25 cellular contexts compared by ENCODE assay signal in the genomic region with DNA sequence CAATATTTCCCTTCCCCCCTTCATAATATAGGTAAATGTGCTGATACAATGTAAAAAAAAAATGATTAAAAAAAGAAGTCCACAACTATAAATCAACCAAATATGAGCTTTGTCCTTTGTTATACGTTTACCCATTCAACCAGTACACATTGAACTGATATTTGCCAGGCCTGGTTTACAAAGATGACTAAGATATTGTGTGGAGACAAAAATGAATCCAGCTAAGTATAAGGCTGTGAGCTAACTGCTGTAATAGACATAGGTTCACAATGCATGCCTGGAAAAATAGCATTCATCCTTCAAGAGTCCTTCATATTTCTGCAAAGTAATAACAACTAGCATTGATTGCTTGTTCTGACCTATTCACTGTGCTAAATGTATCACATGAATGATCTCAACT. TPM values are rescaled to one million over a fixed set of nuclear protein-coding genes. Genes with fewer than 3 reads are reported as not detected.
DNase-seq lines count a peak whose midpoint lies in the region; ATAC-seq and TF ChIP-seq lines count a peak whose summit lies in the region.
"Had no signal": no experiment of that assay in that cellular context is flagged by ENCODE, and none has a peak within 500 bp of the region (broad histone marks: within the 10 kb centered on the region; RNA-seq: fewer than 3 reads in every experiment).

No MANE protein-coding gene starts in this region.

- H3K27ac Mint-ChIP-seq in activated naive CD4-positive, alpha-beta T cell treated with anti-CD3 and anti-CD28 coated beads, Interleukin-2, amount 10 ng/mL, durations not matched to agents 7 days and 5 days: peak overlapping the region; percentile 98
- H3K27ac Mint-ChIP-seq in activated naive CD4-positive, alpha-beta T cell treated with anti-CD3 and anti-CD28 coated beads, Interleukin-2, amount 50 U/mL, for 72 hours: no peak overlapping the region
- H3K27ac Mint-ChIP-seq: CD14-positive monocyte had no signal

- no peak overlapping the region for H3K27ac ChIP-seq in uterus
- H3K27ac ChIP-seq: SJCRH30 had no signal

- H3K27me3 ChIP-seq in uterus (no peaks in the 10 kb centered on the region), HAP-1 (ENCODE audit: low read depth) (no peaks in the 10 kb centered on the region)
- H3K27me3 ChIP-seq: BE2C, SJCRH30 had no signal

- no peak for DNase-seq in activated naive CD4-positive, alpha-beta T cell treated with anti-CD3 and anti-CD28 coated beads, Interleukin-2, amount 10 ng/mL, durations not matched to agents 7 days and 5 days
- DNase-seq in activated naive CD4-positive, alpha-beta T cell treated with anti-CD3 and anti-CD28 coated beads, Interleukin-2, amount 50 U/mL, for 72 hours (ENCODE audit: low spot score in 2 of 2): no peak
- peak; percentile 17 for DNase-seq in fibroblast of peridontal ligament (ENCODE audit: extremely low read depth)
- no peak for DNase-seq in NCI-H345 (lab: John Stamatoyannopoulos, UW)
- DNase-seq in uterus: no peak
- no peak for DNase-seq in HAP-1 (ENCODE audit: low spot score in 2 of 2)
- DNase-seq: 8988T, ACHN, BE2C, GOT3, HCEC 1CT, KBM-7, MV-4-11, NCI-H1105, NCI-H1436 treated with DMSO at 0.1 percent for 48 hours, NCI-H1930, NCI-H2107, NCI-H510A, NCI-H69, SJCRH30 had no signal

- intact Hi-C loops in uterus (cut with DNase I; ENCODE audit: low total_unique reads): no loop called here

- H3K9me3 Mint-ChIP-seq in activated naive CD4-positive, alpha-beta T cell treated with anti-CD3 and anti-CD28 coated beads, Interleukin-2, amount 10 ng/mL, durations not matched to agents 7 days and 5 days: peaks cover 21% of the 10 kb centered on the region
- H3K9me3 Mint-ChIP-seq in activated naive CD4-positive, alpha-beta T cell treated with anti-CD3 and anti-CD28 coated beads, Interleukin-2, amount 50 U/mL, for 72 hours: peaks cover 8 to 14% of the 10 kb centered on the region in 2 donors

- TF ChIP-seq CTCF in uterus (IDR thresholded peaks at IDR 0.05): no peak

- peaks cover 14% of the 10 kb centered on the region for H3K36me3 Mint-ChIP-seq in activated naive CD4-positive, alpha-beta T cell treated with anti-CD3 and anti-CD28 coated beads, Interleukin-2, amount 10 ng/mL, durations not matched to agents 7 days and 5 days
- H3K36me3 Mint-ChIP-seq in activated naive CD4-positive, alpha-beta T cell treated with anti-CD3 and anti-CD28 coated beads, Interleukin-2, amount 50 U/mL, for 72 hours: peaks cover 5 to 18% of the 10 kb centered on the region in 2 donors
- H3K36me3 Mint-ChIP-seq: CD14-positive monocyte had no signal

- no peak overlapping the region for H3K4me3 ChIP-seq in uterus
- H3K4me3 ChIP-seq in HAP-1: no peak overlapping the region
- H3K4me3 ChIP-seq: GM12878, SJCRH30 had no signal

- in situ Hi-C loops in HAP-1 (cut with MboI; ENCODE audit: low sequenced_read_pairs): loop anchor here (25.0 kb wide), 1 partner anchor 1296 kb away; no protein-coding TSS in a partner anchor

- H3K27me3 Mint-ChIP-seq in activated naive CD4-positive, alpha-beta T cell treated with anti-CD3 and anti-CD28 coated beads, Interleukin-2, amount 10 ng/mL, durations not matched to agents 7 days and 5 days: no peaks in the 10 kb centered on the region

- CTCF ChIA-PET in activated naive CD4-positive, alpha-beta T cell treated with anti-CD3 and anti-CD28 coated beads, Interleukin-2, amount 10 ng/mL, durations not matched to agents 7 days and 5 days (lab: Charles Lee): no interaction called here

- H3K36me3 ChIP-seq in uterus: no peaks in the 10 kb centered on the region
- no peaks in the 10 kb centered on the region for H3K36me3 ChIP-seq in HAP-1 (replicated peaks)
- H3K36me3 ChIP-seq: BE2C, SJCRH30 had no signal

- H3K4me1 ChIP-seq in uterus (no peaks in the 10 kb centered on the region), HAP-1 (no peaks in the 10 kb centered on the region)
- H3K4me1 ChIP-seq: BE2C, SJCRH30 had no signal

- no peak for TF ChIP-seq POLR2A in uterus (IDR thresholded peaks at IDR 0.05)

- no peaks in the 10 kb centered on the region for H3K9me3 ChIP-seq in uterus
- H3K9me3 ChIP-seq in HAP-1: no peaks in the 10 kb centered on the region
- H3K9me3 ChIP-seq: BE2C had no signal

- no peak for ATAC-seq in activated naive CD4-positive, alpha-beta T cell treated with anti-CD3 and anti-CD28 coated beads, Interleukin-2, amount 50 U/mL, for 72 hours
- ATAC-seq in SK-N-SH treated with all-trans-retinoic acid at 6 μM for 48 hours: peak; percentile 51; the same call in 2 of the 3 replicates
- ATAC-seq: GM12878 had no signal

- H3K4me1 Mint-ChIP-seq in activated naive CD4-positive, alpha-beta T cell treated with anti-CD3 and anti-CD28 coated beads, Interleukin-2, amount 10 ng/mL, durations not matched to agents 7 days and 5 days: peaks cover 41% of the 10 kb centered on the region
- H3K4me1 Mint-ChIP-seq: CD14-positive monocyte had no signal

- H3K4me3 Mint-ChIP-seq in activated naive CD4-positive, alpha-beta T cell treated with anti-CD3 and anti-CD28 coated beads, Interleukin-2, amount 10 ng/mL, durations not matched to agents 7 days and 5 days: no peak overlapping the region
- H3K4me3 Mint-ChIP-seq: CD14-positive monocyte had no signal

TF ChIP-seq in SK-N-SH treated with all-trans-retinoic acid at 6 μM for 48 hours, 23 proteins besides CTCF, POLR2A, EP300 and RAD21:
- TF ChIP-seq ZFP30 (CRISPR knock-in tag; IDR thresholded peaks at IDR 0.05) (no peak), CSDC2 (CRISPR knock-in tag; IDR thresholded peaks at IDR 0.05) (no peak), ESRRG (CRISPR knock-in tag; IDR thresholded peaks at IDR 0.05) (no peak), SNAI2 (CRISPR knock-in tag; IDR thresholded peaks at IDR 0.05) (no peak), TOX (CRISPR knock-in tag; IDR thresholded peaks at IDR 0.05; ENCODE audit: borderline replicate concordance) (no peak), ZC3H10 (CRISPR knock-in tag; IDR thresholded peaks at IDR 0.05) (no peak)

RNA-seq across cellular contexts. Expression of a gene that starts 6.9 kb away (rescaled TPM):
- total RNA-seq in activated naive CD4-positive, alpha-beta T cell treated with anti-CD3 and anti-CD28 coated beads, Interleukin-2, amount 50 U/mL, for 72 hours: not detected
- under 1 TPM in 1 of 4 donors, not detected in 3; 0.76 TPM for total RNA-seq in uterus
- total RNA-seq: GM12878, MCF 10A, OCI-LY7, SJCRH30 had no signal

RNA-seq across cellular contexts. Expression of a gene that starts 20.5 kb away (rescaled TPM):
- 100 to 1,000 TPM; 124 to 138 TPM for total RNA-seq in activated naive CD4-positive, alpha-beta T cell treated with anti-CD3 and anti-CD28 coated beads, Interleukin-2, amount 50 U/mL, for 72 hours
- 10 to 100 TPM; 23.6 to 75.4 (median 54.1) TPM for total RNA-seq in uterus
